21 cellular contexts compared by ENCODE assay signal in the genomic region with DNA sequence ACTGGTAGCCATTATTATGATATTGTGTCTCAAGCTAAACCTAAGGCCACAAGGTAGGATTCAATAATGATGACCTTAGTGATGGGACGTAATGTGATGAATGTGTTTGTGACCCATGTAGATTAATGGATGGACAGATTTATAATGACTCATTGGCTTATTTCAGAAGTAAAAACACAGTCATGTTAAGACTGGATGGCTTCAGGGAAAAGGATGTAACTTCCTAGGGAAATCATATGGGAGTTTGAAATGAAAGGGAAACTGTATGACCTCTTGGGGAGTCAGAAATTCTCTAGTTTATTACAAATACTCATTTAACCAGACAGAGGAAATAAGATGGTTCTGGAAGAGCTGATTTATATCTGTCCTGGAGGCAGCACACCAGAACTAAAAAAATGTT. TPM values are rescaled to one million over a fixed set of nuclear protein-coding genes. Genes with fewer than 3 reads are reported as not detected.
DNase-seq lines count a peak whose midpoint lies in the region; ATAC-seq and TF ChIP-seq lines count a peak whose summit lies in the region.
"Had no signal": no experiment of that assay in that cellular context is flagged by ENCODE, and none has a peak within 500 bp of the region (broad histone marks: within the 10 kb centered on the region; RNA-seq: fewer than 3 reads in every experiment).

No MANE protein-coding gene starts in this region.

- TF ChIP-seq POLR2A in esophagus muscularis mucosa (IDR thresholded peaks at IDR 0.05; ENCODE audit: low read depth) (no peak), upper lobe of left lung (IDR thresholded peaks at IDR 0.05) (no peak)

- TF ChIP-seq CTCF in esophagus muscularis mucosa (IDR thresholded peaks at IDR 0.05) (no peak), upper lobe of left lung (IDR thresholded peaks at IDR 0.05) (no peak)

- H3K27me3 ChIP-seq in adipocyte (replicated peaks; ENCODE audit: control insufficient read depth, insufficient read depth, low read length) (no peaks in the 10 kb centered on the region), esophagus muscularis mucosa (peaks cover 0 to 22% (median 5%) of the 10 kb centered on the region in 4 donors), upper lobe of left lung (no peaks in the 10 kb centered on the region)

- DNase-seq in adipocyte (ENCODE audit: low read depth) (no peak), esophagus muscularis mucosa (ENCODE audit: extremely low spot score) (no peak), medulla oblongata (ENCODE audit: extremely low spot score) (peak; percentile 4), upper lobe of left lung (no peak)
- DNase-seq: activated naive CD8-positive, alpha-beta T cell treated with anti-CD3 and anti-CD28 coated beads for 36 hours; BE2C; effector CD4-positive, alpha-beta T cell; mesendoderm; NCI-H1092; NCI-H2081 treated with DMSO at 0.1 percent for 48 hours; NCI-H510A treated with DMSO at 0.1 percent for 48 hours; SHP77 treated with DMSO at 0.1 percent for 48 hours had no signal

- TF ChIP-seq EP300 in esophagus muscularis mucosa (IDR thresholded peaks at IDR 0.05) = no peak
- no peak for TF ChIP-seq EP300 in upper lobe of left lung (IDR thresholded peaks at IDR 0.05)

- H3K27ac ChIP-seq in esophagus muscularis mucosa (replicated peaks in 1 of 4) (peak overlapping the region in 3 of 4 donors; percentile 43 to 62 (median 51)), upper lobe of left lung (peak overlapping the region; percentile 11 to 81 (median 68))
- H3K27ac ChIP-seq: neural progenitor cell, VCaP had no signal

- H3K9me3 ChIP-seq in adipocyte (ENCODE audit: control insufficient read depth, low read length) = no peaks in the 10 kb centered on the region
- no peaks in the 10 kb centered on the region for H3K9me3 ChIP-seq in esophagus muscularis mucosa
- no peaks in the 10 kb centered on the region for H3K9me3 ChIP-seq in upper lobe of left lung
- H3K9me3 ChIP-seq: BE2C had no signal

- peak overlapping the region; percentile 87 for H3K9ac ChIP-seq in adipocyte (ENCODE audit: low read length)
- H3K9ac ChIP-seq: neural progenitor cell had no signal

- WGBS in esophagus muscularis mucosa = 70% methylated on average over 1 of the region's 1 CpG
- 61 to 63% methylated on average over 1 of the region's 1 CpG for WGBS in upper lobe of left lung, 2 donors

- peaks cover 27% of the 10 kb centered on the region for H3K4me1 ChIP-seq in adipocyte (ENCODE audit: control insufficient read depth, insufficient read depth, low read length)
- peaks cover 0 to 40% (median 32%) of the 10 kb centered on the region in 4 donors for H3K4me1 ChIP-seq in esophagus muscularis mucosa
- peaks cover 4 to 21% (median 10%) of the 10 kb centered on the region in 4 donors for H3K4me1 ChIP-seq in upper lobe of left lung
- H3K4me1 ChIP-seq: BE2C had no signal

- H3K4me3 ChIP-seq in adipocyte (ENCODE audit: low read length) (peak overlapping the region; percentile 95), esophagus muscularis mucosa (peak overlapping the region; percentile 60 to 67 (median 62)), upper lobe of left lung (peak overlapping the region in 3 of 4 donors; percentile 48 to 64 (median 56))
- H3K4me3 ChIP-seq: K562, neural progenitor cell had no signal

- H3K36me3 ChIP-seq in adipocyte (ENCODE audit: control insufficient read depth, insufficient read depth, low read length, severe bottlenecking) = no peaks in the 10 kb centered on the region
- no peaks in the 10 kb centered on the region for H3K36me3 ChIP-seq in esophagus muscularis mucosa
- H3K36me3 ChIP-seq in upper lobe of left lung = no peaks in the 10 kb centered on the region
- H3K36me3 ChIP-seq: BE2C, neural progenitor cell had no signal

- ATAC-seq in upper lobe of left lung (ENCODE audit: low FRiP score in 2 of 2) = no peak
- no peak for ATAC-seq in GM21390 (IDR thresholded peaks at IDR 0.05; ENCODE audit: unreplicated experiment)
- no peak for ATAC-seq in GM21717 (IDR thresholded peaks at IDR 0.05; ENCODE audit: unreplicated experiment)
- no peak for ATAC-seq in GM18867 (IDR thresholded peaks at IDR 0.05; ENCODE audit: unreplicated experiment)
- ATAC-seq: K562 had no signal

- intact Hi-C loops in esophagus muscularis mucosa (cut with DNase I) = no loop called here

RNA-seq across cellular contexts. Expression of a gene that starts 3.0 kb away (rescaled TPM):
- 10 to 100 TPM; 16.2 to 56.4 (median 51.9) TPM for total RNA-seq in esophagus muscularis mucosa
- total RNA-seq in upper lobe of left lung = 100 to 1,000 TPM in 1 of 6 donors, 10 to 100 TPM in 5; 28.5 to 146 (median 52.4) TPM
- total RNA-seq: activated naive CD8-positive, alpha-beta T cell treated with anti-CD3 and anti-CD28 coated beads for 36 hours; activated T-helper 1 cell treated with anti-CD3 and anti-CD28 coated beads, Interleukin-12 subunit alpha, Interleukin-12 subunit beta, Interleukin-2, Interleukin-4 antibody, amounts not matched to agents 30 ng/mL and 10 ng/mL and 1 ng/mL, durations not matched to agents 14 hours and 24 hours and 36 hours; G401; T-helper 1 cell treated with Interleukin-12 subunit alpha and Interleukin-12 subunit beta and Interleukin-4 antibody, amounts not matched to agents 30 ng/mL and 1 ng/mL, for 36 hours had no signal
